23 cellular contexts compared by ENCODE assay signal in the genomic region with DNA sequence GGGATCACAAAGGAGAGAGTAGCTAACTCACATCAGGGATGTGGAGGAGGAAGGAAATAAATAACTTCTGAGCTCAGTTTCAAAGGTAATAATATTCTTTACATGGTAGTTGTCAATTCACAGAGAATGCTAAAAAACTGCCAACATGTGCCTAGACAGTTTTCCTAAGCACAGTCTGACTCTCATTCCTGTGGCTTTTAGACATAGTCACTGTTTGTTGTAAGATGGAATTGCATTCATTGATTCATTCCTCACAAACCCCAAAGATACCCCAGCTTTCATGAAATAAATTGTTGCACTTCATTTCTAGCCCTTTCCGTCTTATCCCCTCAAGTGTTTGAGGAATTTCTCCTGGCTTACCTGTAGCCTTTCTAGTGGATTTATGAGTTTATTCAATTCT.
A peak's percentile ranks its signal among the peaks of the same experiment; 100 is the strongest.
DNase-seq lines count a peak whose midpoint lies in the region; ATAC-seq and TF ChIP-seq lines count a peak whose summit lies in the region.
"Had no signal": no experiment of that assay in that cellular context is flagged by ENCODE, and none has a peak within 500 bp of the region (broad histone marks: within the 10 kb centered on the region; RNA-seq: fewer than 3 reads in every experiment).

No MANE protein-coding gene starts in this region.

- in situ Hi-C loops in astrocyte of the spinal cord (cut with HindIII; ENCODE audit: low sequenced_read_pairs) = no loop called here

- H3K27ac Mint-ChIP-seq in stimulated activated naive CD8-positive, alpha-beta T cell treated with anti-CD3 and anti-CD28 coated beads, Interleukin-15, amount 100 ng/mL, for 72 hours = no peak overlapping the region
- H3K27ac Mint-ChIP-seq: activated T-cell treated with anti-CD3 and anti-CD28 coated beads, Interleukin-2, amount 50 U/mL, for 24 hours; mesothelial cell of epicardium; natural killer cell; type B pancreatic cell had no signal

- peak; percentile 59 for DNase-seq in AG08395 (ENCODE audit: low spot score)
- DNase-seq in HS-5 (ENCODE audit: low read depth) = peak; percentile 34
- DNase-seq in astrocyte of the spinal cord (ENCODE audit: low read depth, low spot score) = peak; percentile 68
- DNase-seq in iris pigment epithelial cell (ENCODE audit: low read depth) = peak; percentile 19
- DNase-seq in SIG-M5 treated with dmso at 0.1 percent for 504 hours (lab: John Stamatoyannopoulos, UW; ENCODE audit: unreplicated experiment) = no peak
- DNase-seq in stimulated activated naive CD8-positive, alpha-beta T cell treated with anti-CD3 and anti-CD28 coated beads, Interleukin-15, amount 100 ng/mL, for 72 hours = no peak
- DNase-seq in NCI-H2081 treated with DMSO at 0.1 percent for 48 hours (lab: John Stamatoyannopoulos, UW) = no peak
- DNase-seq: activated CD4-positive, alpha-beta T cell treated with anti-CD3 and anti-CD28 coated beads for 1 hour; activated CD8-positive, alpha-beta memory T cell treated with anti-CD3 and anti-CD28 coated beads for 24 hours; activated T-cell treated with anti-CD3 and anti-CD28 coated beads, Interleukin-2, amount 50 U/mL, for 24 hours; cerebellar nuclear complex; HCEC 1CT; left colon; natural killer cell; NCI-H187; NCI-H774; pancreas; right cardiac atrium; SHP77; stomach had no signal

- H3K4me3 ChIP-seq in astrocyte of the spinal cord (ENCODE audit: low read depth, low read length) = no peak overlapping the region
- H3K4me3 ChIP-seq: pancreas, stomach had no signal

- H3K9me3 Mint-ChIP-seq in stimulated activated naive CD8-positive, alpha-beta T cell treated with anti-CD3 and anti-CD28 coated beads, Interleukin-15, amount 100 ng/mL, for 72 hours = no peaks in the 10 kb centered on the region
- H3K9me3 Mint-ChIP-seq: activated T-cell treated with anti-CD3 and anti-CD28 coated beads, Interleukin-2, amount 50 U/mL, for 24 hours; mesothelial cell of epicardium; natural killer cell; type B pancreatic cell had no signal

- TF ChIP-seq CTCF in astrocyte of the spinal cord (IDR thresholded peaks at IDR 0.05; ENCODE audit: low read depth, low read length) = no peak

- H3K4me3 Mint-ChIP-seq in stimulated activated naive CD8-positive, alpha-beta T cell treated with anti-CD3 and anti-CD28 coated beads, Interleukin-15, amount 100 ng/mL, for 72 hours = no peak overlapping the region
- H3K4me3 Mint-ChIP-seq: activated T-cell treated with anti-CD3 and anti-CD28 coated beads, Interleukin-2, amount 50 U/mL, for 24 hours; mesothelial cell of epicardium; natural killer cell; type B pancreatic cell had no signal

- ATAC-seq in stimulated activated naive CD8-positive, alpha-beta T cell treated with anti-CD3 and anti-CD28 coated beads, Interleukin-15, amount 100 ng/mL, for 72 hours = no peak
- no peak for ATAC-seq in GM21825 (IDR thresholded peaks at IDR 0.05; ENCODE audit: unreplicated experiment)
- ATAC-seq: left colon, natural killer cell, right cardiac atrium had no signal

- H3K4me1 Mint-ChIP-seq in stimulated activated naive CD8-positive, alpha-beta T cell treated with anti-CD3 and anti-CD28 coated beads, Interleukin-15, amount 100 ng/mL, for 72 hours = no peaks in the 10 kb centered on the region
- H3K4me1 Mint-ChIP-seq: mesothelial cell of epicardium, natural killer cell had no signal

- H3K27me3 Mint-ChIP-seq in stimulated activated naive CD8-positive, alpha-beta T cell treated with anti-CD3 and anti-CD28 coated beads, Interleukin-15, amount 100 ng/mL, for 72 hours = peaks cover 6% of the 10 kb centered on the region
- H3K27me3 Mint-ChIP-seq: activated T-cell treated with anti-CD3 and anti-CD28 coated beads, Interleukin-2, amount 50 U/mL, for 24 hours; type B pancreatic cell had no signal

Comparison
In these comparisons a context has a peak if more than half of its experiments do, and no peak if none do; other contexts are left out.
1. DNase-seq: peak in AG08395 (single experiment), HS-5 (single experiment), astrocyte of the spinal cord (single experiment) and iris pigment epithelial cell (single experiment); none in SIG-M5 treated with dmso at 0.1 percent for 504 hours (single experiment), stimulated activated naive CD8-positive, alpha-beta T cell treated with anti-CD3 and anti-CD28 coated beads, Interleukin-15, amount 100 ng/mL, for 72 hours (0 of 2) and NCI-H2081 treated with DMSO at 0.1 percent for 48 hours (single experiment).